2 cellular contexts compared by ENCODE assay signal in the genomic region with DNA sequence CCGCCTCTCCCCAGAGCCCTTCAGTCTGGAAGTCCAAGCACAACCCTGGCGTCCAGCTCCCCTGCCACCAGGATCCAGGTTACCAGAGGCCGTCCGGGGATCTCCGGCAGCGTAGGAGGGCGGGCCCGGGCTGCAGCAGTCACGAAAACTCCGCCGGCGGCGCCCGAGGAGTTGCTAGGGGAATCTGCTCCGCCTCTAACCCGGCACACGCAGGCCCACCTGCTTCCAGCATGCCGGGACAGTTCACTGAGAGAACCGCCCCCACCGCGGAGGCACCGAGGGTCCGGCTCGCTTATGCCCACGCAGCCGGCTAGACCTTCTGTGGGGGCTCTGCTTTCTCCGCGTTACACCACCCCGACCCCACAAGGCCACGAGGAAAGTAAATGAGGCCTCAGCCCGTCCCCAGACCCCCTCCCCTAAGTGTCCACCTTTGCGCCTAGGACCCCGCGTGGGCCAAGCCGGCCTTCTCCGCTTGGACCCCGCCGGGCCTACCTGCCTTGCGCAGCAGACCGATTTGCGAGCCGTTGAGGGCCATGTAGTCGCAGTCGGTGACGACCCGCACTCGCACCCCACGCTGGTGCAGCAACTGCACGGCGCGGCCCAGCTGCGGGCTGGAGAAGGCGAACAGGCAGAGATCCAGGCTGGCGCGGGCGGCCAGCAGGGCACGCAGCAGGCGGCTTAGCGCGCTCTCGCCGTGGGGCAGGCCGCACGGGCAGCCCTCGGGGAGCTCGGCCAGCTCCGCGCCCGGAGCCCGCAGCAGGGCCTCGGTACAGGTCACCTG.
A peak's percentile ranks its signal among the peaks of the same experiment; 100 is the strongest.
TF ChIP-seq lines count a peak whose summit lies in the region.

No MANE protein-coding gene starts in this region.

TF ChIP-seq in HCT116, 20 proteins besides CTCF, POLR2A, EP300 and RAD21:
- TF ChIP-seq JUND (IDR thresholded peaks at IDR 0.05) (no peak), POLR2AphosphoS5 (IDR thresholded peaks at IDR 0.05; ENCODE audit: low read depth, low read length) (no peak), SP1 (IDR thresholded peaks at IDR 0.05; ENCODE audit: low read depth) (no peak), MAX (IDR thresholded peaks at IDR 0.05) (0 out of 2 replicates have a peak, but pooled peaks have one; percentile 31), YY1 (IDR thresholded peaks at IDR 0.05; ENCODE audit: extremely low read depth, insufficient replicate concordance, low read depth, low read length) (no peak), ATF3 (IDR thresholded peaks at IDR 0.05) (no peak), FOSL1 (IDR thresholded peaks at IDR 0.05; ENCODE audit: low read depth) (no peak), EZH2 (IDR thresholded peaks at IDR 0.05) (no peak), SIN3A (IDR thresholded peaks at IDR 0.05; ENCODE audit: low read depth) (peak; percentile 57; the same call in 1 of the 2 replicates), EZH2phosphoT487 (IDR thresholded peaks at IDR 0.05; ENCODE audit: borderline replicate concordance) (no peak), ZNF274 (IDR thresholded peaks at IDR 0.05; ENCODE audit: low read depth, low read length) (no peak), ZFX (IDR thresholded peaks at IDR 0.05) (peak; percentile 96)

TF ChIP-seq in H1, 55 proteins besides CTCF, POLR2A, EP300 and RAD21:
- TF ChIP-seq SIN3A (conservative IDR thresholded peaks at IDR 0.05 in 1 of 2, IDR thresholded peaks at IDR 0.05 in 1 of 2; ENCODE audit: low read depth in 1 of 2, low read length in 2 of 2) (no peak), HDAC2 (IDR thresholded peaks at IDR 0.05; ENCODE audit: borderline replicate concordance in 1 of 2, low read depth in 2 of 2, low read length in 2 of 2) (no peak), CEBPB (IDR thresholded peaks at IDR 0.05; ENCODE audit: low read depth, low read length) (no peak), MAFK (IDR thresholded peaks at IDR 0.05; ENCODE audit: low read depth, low read length) (no peak), BACH1 (IDR thresholded peaks at IDR 0.05; ENCODE audit: low read length) (no peak), PHF8 (conservative IDR thresholded peaks at IDR 0.05; ENCODE audit: low read depth, low read length) (no peak), EGR1 (IDR thresholded peaks at IDR 0.05; ENCODE audit: borderline replicate concordance, low read depth, low read length) (no peak), SUZ12 (IDR thresholded peaks at IDR 0.05; ENCODE audit: low read length) (no peak), BRCA1 (IDR thresholded peaks at IDR 0.05; ENCODE audit: low read depth, low read length) (no peak), RNF2 (IDR thresholded peaks at IDR 0.05; ENCODE audit: borderline replicate concordance, low read depth, low read length, missing control alignments, poor library complexity, severe bottlenecking) (no peak), KDM5A (IDR thresholded peaks at IDR 0.05; ENCODE audit: low read length) (no peak), SIX5 (IDR thresholded peaks at IDR 0.05; ENCODE audit: low read depth, low read length) (no peak), ZNF274 (IDR thresholded peaks at IDR 0.05; ENCODE audit: borderline replicate concordance, extremely low read depth, low read length) (no peak), ATF2 (IDR thresholded peaks at IDR 0.05; ENCODE audit: low read length) (no peak), RXRA (IDR thresholded peaks at IDR 0.05; ENCODE audit: insufficient read depth, low read depth, low read length) (no peak), RBBP5 (IDR thresholded peaks at IDR 0.05; ENCODE audit: borderline replicate concordance, low read depth, low read length) (no peak), HDAC6 (IDR thresholded peaks at IDR 0.05; ENCODE audit: low read depth, low read length) (no peak), RFX5 (IDR thresholded peaks at IDR 0.05; ENCODE audit: borderline replicate concordance, low read depth, low read length) (no peak), MAX (IDR thresholded peaks at IDR 0.05) (no peak), CHD7 (IDR thresholded peaks at IDR 0.05; ENCODE audit: insufficient replicate concordance, low read length) (no peak)
